Comparison of ENCODE assay signal across 1 cellular context in the genomic region with DNA sequence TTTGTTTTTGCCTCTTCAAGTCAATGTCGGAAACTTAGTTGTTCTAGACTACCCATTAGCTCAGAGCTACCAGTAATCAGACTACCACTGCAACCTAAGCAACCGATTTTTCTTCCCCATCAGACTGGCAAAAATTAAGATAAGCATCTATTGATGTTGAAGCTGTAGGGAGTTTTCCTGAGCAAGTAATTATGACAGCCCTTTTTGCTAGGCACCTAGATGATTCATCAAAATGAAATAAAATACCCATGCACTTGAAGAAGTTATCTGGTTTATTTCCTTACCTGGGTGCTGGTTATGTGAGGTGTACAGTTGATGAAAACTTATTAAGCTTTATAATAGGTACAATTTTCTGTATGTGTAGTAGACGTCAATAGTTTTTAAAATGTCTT.
TF ChIP-seq lines count a peak whose summit lies in the region.

No MANE protein-coding gene starts in this region.

TF ChIP-seq in K562, 482 proteins besides CTCF, POLR2A, EP300 and RAD21:
- no peak for TF ChIP-seq MTF1 (CRISPR knock-in tag; IDR thresholded peaks at IDR 0.05; ENCODE audit: borderline replicate concordance)
- TF ChIP-seq FOXK2 (conservative IDR thresholded peaks at IDR 0.05 in 1 of 2, IDR thresholded peaks at IDR 0.05 in 1 of 2; ENCODE audit: low read depth in 2 of 2): no peak
- TF ChIP-seq, protein P1, sequence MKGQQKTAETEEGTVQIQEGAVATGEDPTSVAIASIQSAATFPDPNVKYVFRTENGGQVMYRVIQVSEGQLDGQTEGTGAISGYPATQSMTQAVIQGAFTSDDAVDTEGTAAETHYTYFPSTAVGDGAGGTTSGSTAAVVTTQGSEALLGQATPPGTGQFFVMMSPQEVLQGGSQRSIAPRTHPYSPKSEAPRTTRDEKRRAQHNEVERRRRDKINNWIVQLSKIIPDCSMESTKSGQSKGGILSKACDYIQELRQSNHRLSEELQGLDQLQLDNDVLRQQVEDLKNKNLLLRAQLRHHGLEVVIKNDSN (CRISPR knock-in tag; IDR thresholded peaks at IDR 0.05): no peak
- no peak for TF ChIP-seq ZNF232 (CRISPR knock-in tag; IDR thresholded peaks at IDR 0.05)
- TF ChIP-seq PHF21A (IDR thresholded peaks at IDR 0.05; ENCODE audit: borderline replicate concordance, low read depth): no peak
- peak; percentile 29; the same call in 1 of the 2 replicates for TF ChIP-seq MAFG (tag; conservative IDR thresholded peaks at IDR 0.05)
- TF ChIP-seq NR2C2 (CRISPR knock-in tag; IDR thresholded peaks at IDR 0.05): no peak
- TF ChIP-seq NR2C2 (tag; IDR thresholded peaks at IDR 0.05): 0 out of 2 replicates have a peak, but pooled peaks have one; percentile 2
- TF ChIP-seq, protein P2, sequence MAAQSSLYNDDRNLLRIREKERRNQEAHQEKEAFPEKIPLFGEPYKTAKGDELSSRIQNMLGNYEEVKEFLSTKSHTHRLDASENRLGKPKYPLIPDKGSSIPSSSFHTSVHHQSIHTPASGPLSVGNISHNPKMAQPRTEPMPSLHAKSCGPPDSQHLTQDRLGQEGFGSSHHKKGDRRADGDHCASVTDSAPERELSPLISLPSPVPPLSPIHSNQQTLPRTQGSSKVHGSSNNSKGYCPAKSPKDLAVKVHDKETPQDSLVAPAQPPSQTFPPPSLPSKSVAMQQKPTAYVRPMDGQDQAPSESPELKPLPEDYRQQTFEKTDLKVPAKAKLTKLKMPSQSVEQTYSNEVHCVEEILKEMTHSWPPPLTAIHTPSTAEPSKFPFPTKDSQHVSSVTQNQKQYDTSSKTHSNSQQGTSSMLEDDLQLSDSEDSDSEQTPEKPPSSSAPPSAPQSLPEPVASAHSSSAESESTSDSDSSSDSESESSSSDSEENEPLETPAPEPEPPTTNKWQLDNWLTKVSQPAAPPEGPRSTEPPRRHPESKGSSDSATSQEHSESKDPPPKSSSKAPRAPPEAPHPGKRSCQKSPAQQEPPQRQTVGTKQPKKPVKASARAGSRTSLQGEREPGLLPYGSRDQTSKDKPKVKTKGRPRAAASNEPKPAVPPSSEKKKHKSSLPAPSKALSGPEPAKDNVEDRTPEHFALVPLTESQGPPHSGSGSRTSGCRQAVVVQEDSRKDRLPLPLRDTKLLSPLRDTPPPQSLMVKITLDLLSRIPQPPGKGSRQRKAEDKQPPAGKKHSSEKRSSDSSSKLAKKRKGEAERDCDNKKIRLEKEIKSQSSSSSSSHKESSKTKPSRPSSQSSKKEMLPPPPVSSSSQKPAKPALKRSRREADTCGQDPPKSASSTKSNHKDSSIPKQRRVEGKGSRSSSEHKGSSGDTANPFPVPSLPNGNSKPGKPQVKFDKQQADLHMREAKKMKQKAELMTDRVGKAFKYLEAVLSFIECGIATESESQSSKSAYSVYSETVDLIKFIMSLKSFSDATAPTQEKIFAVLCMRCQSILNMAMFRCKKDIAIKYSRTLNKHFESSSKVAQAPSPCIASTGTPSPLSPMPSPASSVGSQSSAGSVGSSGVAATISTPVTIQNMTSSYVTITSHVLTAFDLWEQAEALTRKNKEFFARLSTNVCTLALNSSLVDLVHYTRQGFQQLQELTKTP (IDR thresholded peaks at IDR 0.05; ENCODE audit: low read depth in 1 of 2, partially characterized antibody in 2 of 2): no peak
- TF ChIP-seq, protein P3, sequence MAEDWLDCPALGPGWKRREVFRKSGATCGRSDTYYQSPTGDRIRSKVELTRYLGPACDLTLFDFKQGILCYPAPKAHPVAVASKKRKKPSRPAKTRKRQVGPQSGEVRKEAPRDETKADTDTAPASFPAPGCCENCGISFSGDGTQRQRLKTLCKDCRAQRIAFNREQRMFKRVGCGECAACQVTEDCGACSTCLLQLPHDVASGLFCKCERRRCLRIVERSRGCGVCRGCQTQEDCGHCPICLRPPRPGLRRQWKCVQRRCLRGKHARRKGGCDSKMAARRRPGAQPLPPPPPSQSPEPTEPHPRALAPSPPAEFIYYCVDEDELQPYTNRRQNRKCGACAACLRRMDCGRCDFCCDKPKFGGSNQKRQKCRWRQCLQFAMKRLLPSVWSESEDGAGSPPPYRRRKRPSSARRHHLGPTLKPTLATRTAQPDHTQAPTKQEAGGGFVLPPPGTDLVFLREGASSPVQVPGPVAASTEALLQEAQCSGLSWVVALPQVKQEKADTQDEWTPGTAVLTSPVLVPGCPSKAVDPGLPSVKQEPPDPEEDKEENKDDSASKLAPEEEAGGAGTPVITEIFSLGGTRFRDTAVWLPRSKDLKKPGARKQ (CRISPR knock-in tag; IDR thresholded peaks at IDR 0.05): no peak
- TF ChIP-seq, protein P4, sequence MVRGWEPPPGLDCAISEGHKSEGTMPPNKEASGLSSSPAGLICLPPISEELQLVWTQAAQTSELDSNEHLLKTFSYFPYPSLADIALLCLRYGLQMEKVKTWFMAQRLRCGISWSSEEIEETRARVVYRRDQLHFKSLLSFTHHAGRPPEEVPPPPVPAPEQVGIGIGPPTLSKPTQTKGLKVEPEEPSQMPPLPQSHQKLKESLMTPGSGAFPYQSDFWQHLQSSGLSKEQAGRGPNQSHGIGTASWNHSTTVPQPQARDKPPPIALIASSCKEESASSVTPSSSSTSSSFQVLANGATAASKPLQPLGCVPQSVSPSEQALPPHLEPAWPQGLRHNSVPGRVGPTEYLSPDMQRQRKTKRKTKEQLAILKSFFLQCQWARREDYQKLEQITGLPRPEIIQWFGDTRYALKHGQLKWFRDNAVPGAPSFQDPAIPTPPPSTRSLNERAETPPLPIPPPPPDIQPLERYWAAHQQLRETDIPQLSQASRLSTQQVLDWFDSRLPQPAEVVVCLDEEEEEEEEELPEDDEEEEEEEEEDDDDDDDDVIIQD (CRISPR knock-in tag; IDR thresholded peaks at IDR 0.05): no peak
- no peak for TF ChIP-seq TCF7L2 (IDR thresholded peaks at IDR 0.05; ENCODE audit: low read depth, low read length)
- no peak for TF ChIP-seq KLF13 (tag; IDR thresholded peaks at IDR 0.05; ENCODE audit: borderline replicate concordance, low read depth)
- TF ChIP-seq GTF2E2 (tag; IDR thresholded peaks at IDR 0.05): peak; percentile 79; the same call in 1 of the 2 replicates
- TF ChIP-seq SMAD4 (CRISPR knock-in tag; conservative IDR thresholded peaks at IDR 0.05): no peak
- 0 out of 2 replicates have a peak, but pooled peaks have one; percentile 2 for TF ChIP-seq LCOR (CRISPR knock-in tag; IDR thresholded peaks at IDR 0.05)
- no peak for TF ChIP-seq HSF4 (CRISPR knock-in tag; IDR thresholded peaks at IDR 0.05; ENCODE audit: borderline replicate concordance)
- TF ChIP-seq, protein P5, sequence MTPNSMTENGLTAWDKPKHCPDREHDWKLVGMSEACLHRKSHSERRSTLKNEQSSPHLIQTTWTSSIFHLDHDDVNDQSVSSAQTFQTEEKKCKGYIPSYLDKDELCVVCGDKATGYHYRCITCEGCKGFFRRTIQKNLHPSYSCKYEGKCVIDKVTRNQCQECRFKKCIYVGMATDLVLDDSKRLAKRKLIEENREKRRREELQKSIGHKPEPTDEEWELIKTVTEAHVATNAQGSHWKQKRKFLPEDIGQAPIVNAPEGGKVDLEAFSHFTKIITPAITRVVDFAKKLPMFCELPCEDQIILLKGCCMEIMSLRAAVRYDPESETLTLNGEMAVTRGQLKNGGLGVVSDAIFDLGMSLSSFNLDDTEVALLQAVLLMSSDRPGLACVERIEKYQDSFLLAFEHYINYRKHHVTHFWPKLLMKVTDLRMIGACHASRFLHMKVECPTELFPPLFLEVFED (CRISPR knock-in tag; conservative IDR thresholded peaks at IDR 0.05): no peak
- TF ChIP-seq CBX1 (IDR thresholded peaks at IDR 0.05; ENCODE audit: low read depth): no peak
- TF ChIP-seq ZNF316 (IDR thresholded peaks at IDR 0.05): peak; percentile 25; the same call in 1 of the 2 replicates
